ENCODE assay signal across 8 cellular contexts in the genomic region with DNA sequence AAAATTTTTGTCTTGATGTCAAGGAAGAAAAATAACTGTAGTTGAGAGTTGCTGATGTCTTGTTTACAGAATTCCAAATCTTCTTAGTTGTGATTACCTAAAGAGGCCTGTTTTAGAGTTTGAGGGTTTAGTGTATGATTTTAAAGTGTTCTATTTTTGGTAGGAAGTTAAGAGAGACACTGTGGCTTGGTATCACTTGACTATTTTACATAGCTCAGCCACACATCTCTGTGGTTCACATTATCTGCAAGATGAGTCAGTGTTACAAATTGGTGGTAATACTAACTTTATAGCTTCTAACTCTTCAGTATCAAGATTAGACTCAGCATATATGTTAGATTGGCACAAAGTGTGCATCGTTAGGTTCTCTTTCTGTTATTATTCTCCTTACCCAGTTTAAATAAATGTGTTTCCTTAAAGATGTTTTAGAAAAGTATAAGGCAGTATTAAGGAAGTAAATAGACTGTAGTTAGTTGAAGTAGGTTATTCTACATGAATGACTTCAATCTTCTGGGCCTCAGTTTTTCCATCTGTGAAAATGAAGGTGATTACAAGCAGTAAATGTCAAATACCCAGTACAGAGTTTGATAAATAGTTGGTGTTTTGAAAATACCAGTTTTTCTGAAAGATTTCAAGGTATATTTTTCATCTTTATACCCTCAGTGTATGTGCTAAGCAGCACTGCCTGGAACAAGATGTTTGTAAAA. TPM values are rescaled to one million over a fixed set of nuclear protein-coding genes. Genes with fewer than 3 reads are reported as not detected.
DNase-seq lines count a peak whose midpoint lies in the region; ATAC-seq lines count a peak whose summit lies in the region.

No MANE protein-coding gene starts in this region.

- DNase-seq in activated naive CD4-positive, alpha-beta T cell treated with anti-CD3 and anti-CD28 coated beads for 36 hours: peak; percentile 4
- DNase-seq in activated naive CD4-positive, alpha-beta T cell treated with Interleukin-2 at 50 U/mL for 16 hours: no peak
- no peak for DNase-seq in stimulated activated effector memory CD8-positive, alpha-beta T cell treated with anti-CD3 and anti-CD28 coated beads, Interleukin-12 subunit alpha, Interleukin-12 subunit beta, amount 100 ng/mL, for 72 hours (ENCODE audit: low spot score in 2 of 2)
- DNase-seq in SHP77 (lab: John Stamatoyannopoulos, UW): no peak
- DNase-seq in medulla oblongata (ENCODE audit: extremely low spot score): no peak
- no peak for DNase-seq in stimulated activated CD4-positive, alpha-beta T cell treated with anti-CD3 and anti-CD28 coated beads, Interleukin-2, amount 100 ng/mL, for 48 hours

- peaks cover 8% of the 10 kb centered on the region for H3K36me3 Mint-ChIP-seq in activated naive CD4-positive, alpha-beta T cell treated with anti-CD3 and anti-CD28 coated beads for 36 hours (ENCODE audit: low read depth)
- H3K36me3 Mint-ChIP-seq in T-helper 1 cell treated with Interleukin-12 subunit alpha and Interleukin-12 subunit beta and Interleukin-4 antibody, amounts not matched to agents 30 μg/mL and 1 μg/mL, for 36 hours (ENCODE audit: low read depth): peaks cover 7% of the 10 kb centered on the region
- H3K36me3 Mint-ChIP-seq in stimulated activated effector memory CD8-positive, alpha-beta T cell treated with anti-CD3 and anti-CD28 coated beads, Interleukin-12 subunit alpha, Interleukin-12 subunit beta, amount 100 ng/mL, for 72 hours: no peaks in the 10 kb centered on the region

- H3K4me3 Mint-ChIP-seq in activated naive CD4-positive, alpha-beta T cell treated with anti-CD3 and anti-CD28 coated beads for 36 hours: no peak overlapping the region
- H3K4me3 Mint-ChIP-seq in T-helper 1 cell treated with Interleukin-12 subunit alpha and Interleukin-12 subunit beta and Interleukin-4 antibody, amounts not matched to agents 30 μg/mL and 1 μg/mL, for 36 hours: no peak overlapping the region
- peak overlapping the region; percentile 2 for H3K4me3 Mint-ChIP-seq in stimulated activated effector memory CD8-positive, alpha-beta T cell treated with anti-CD3 and anti-CD28 coated beads, Interleukin-12 subunit alpha, Interleukin-12 subunit beta, amount 100 ng/mL, for 72 hours

- no peaks in the 10 kb centered on the region for H3K27me3 Mint-ChIP-seq in activated naive CD4-positive, alpha-beta T cell treated with anti-CD3 and anti-CD28 coated beads for 36 hours (ENCODE audit: low read depth)
- H3K27me3 Mint-ChIP-seq in T-helper 1 cell treated with Interleukin-12 subunit alpha and Interleukin-12 subunit beta and Interleukin-4 antibody, amounts not matched to agents 30 μg/mL and 1 μg/mL, for 36 hours (ENCODE audit: low read depth): no peaks in the 10 kb centered on the region

- H3K9me3 Mint-ChIP-seq in activated naive CD4-positive, alpha-beta T cell treated with anti-CD3 and anti-CD28 coated beads for 36 hours: no peaks in the 10 kb centered on the region
- no peaks in the 10 kb centered on the region for H3K9me3 Mint-ChIP-seq in T-helper 1 cell treated with Interleukin-12 subunit alpha and Interleukin-12 subunit beta and Interleukin-4 antibody, amounts not matched to agents 30 μg/mL and 1 μg/mL, for 36 hours
- H3K9me3 Mint-ChIP-seq in stimulated activated effector memory CD8-positive, alpha-beta T cell treated with anti-CD3 and anti-CD28 coated beads, Interleukin-12 subunit alpha, Interleukin-12 subunit beta, amount 100 ng/mL, for 72 hours: no peaks in the 10 kb centered on the region

- CTCF ChIA-PET in activated naive CD4-positive, alpha-beta T cell treated with anti-CD3 and anti-CD28 coated beads for 36 hours (lab: Charles Lee): interaction anchor here (0.7 kb wide), 1 partner anchor 111 kb away, joined by 3 read pairs; no protein-coding TSS in a partner anchor

- intact Hi-C loops in activated naive CD4-positive, alpha-beta T cell treated with anti-CD3 and anti-CD28 coated beads for 36 hours (cut with micrococcal nuclease): loop anchor here (2.0 to 10.0 kb wide), 2 partner anchors 88 to 336 kb away; no protein-coding TSS in a partner anchor

- peaks cover 11% of the 10 kb centered on the region for H3K4me1 Mint-ChIP-seq in activated naive CD4-positive, alpha-beta T cell treated with anti-CD3 and anti-CD28 coated beads for 36 hours (ENCODE audit: low read depth)
- H3K4me1 Mint-ChIP-seq in T-helper 1 cell treated with Interleukin-12 subunit alpha and Interleukin-12 subunit beta and Interleukin-4 antibody, amounts not matched to agents 30 μg/mL and 1 μg/mL, for 36 hours (ENCODE audit: low read depth): peaks cover 20% of the 10 kb centered on the region
- peaks cover 15% of the 10 kb centered on the region for H3K4me1 Mint-ChIP-seq in stimulated activated effector memory CD8-positive, alpha-beta T cell treated with anti-CD3 and anti-CD28 coated beads, Interleukin-12 subunit alpha, Interleukin-12 subunit beta, amount 100 ng/mL, for 72 hours

- H3K27ac Mint-ChIP-seq in activated naive CD4-positive, alpha-beta T cell treated with anti-CD3 and anti-CD28 coated beads for 36 hours: peak overlapping the region; percentile 56
- peak overlapping the region; percentile 75 for H3K27ac Mint-ChIP-seq in T-helper 1 cell treated with Interleukin-12 subunit alpha and Interleukin-12 subunit beta and Interleukin-4 antibody, amounts not matched to agents 30 μg/mL and 1 μg/mL, for 36 hours
- H3K27ac Mint-ChIP-seq in stimulated activated effector memory CD8-positive, alpha-beta T cell treated with anti-CD3 and anti-CD28 coated beads, Interleukin-12 subunit alpha, Interleukin-12 subunit beta, amount 100 ng/mL, for 72 hours: peak overlapping the region; percentile 71

- ATAC-seq in HG02870 (IDR thresholded peaks at IDR 0.05; ENCODE audit: unreplicated experiment): peak; percentile 94
- peak; percentile 99 for ATAC-seq in stimulated activated effector memory CD8-positive, alpha-beta T cell treated with anti-CD3 and anti-CD28 coated beads, Interleukin-12 subunit alpha, Interleukin-12 subunit beta, amount 100 ng/mL, for 72 hours

RNA-seq across cellular contexts. Expression of gene COG6, which starts 33.4 kb away (rescaled TPM):
- total RNA-seq in activated naive CD4-positive, alpha-beta T cell treated with anti-CD3 and anti-CD28 coated beads for 36 hours: 10 to 100 TPM; 21.2 to 28.3 TPM
